In genomic region chr13:40124648-40125045, GRCh38 we compare ENCODE assay signal across 16 cellular contexts.
DNase-seq lines count a peak whose midpoint lies in the region; ATAC-seq and TF ChIP-seq lines count a peak whose summit lies in the region.
"Had no signal": no experiment of that assay in that cellular context is flagged by ENCODE, and none has a peak within 500 bp of the region (broad histone marks: within the 10 kb centered on the region; RNA-seq: fewer than 3 reads in every experiment).

No MANE protein-coding gene starts in this region.

- WGBS in mammary epithelial cell (ENCODE audit: low coverage, missing lambda C conversion rate): 97% methylated on average over 2 of the region's 2 CpGs

- DNase-seq in MCF 10A (ENCODE audit: unreplicated experiment) (no peak), mammary epithelial cell (no peak), NCI-H1105 (lab: John Stamatoyannopoulos, UW) (peak; percentile 16), mucosa of descending colon (no peak), HUDEP-2 (lab: John Stamatoyannopoulos, UW; ENCODE audit: unreplicated experiment in 76 of 76) (no peak)
- DNase-seq in effector CD8-positive, alpha-beta T cell (lab: John Stamatoyannopoulos, UW): no peak
- DNase-seq: ACHN; CD4-positive, CD25-positive, alpha-beta regulatory T cell; DMS53; EL; GOT3; H9 had no signal

- H3K4me3 Mint-ChIP-seq in MCF 10A (ENCODE audit: unreplicated experiment): no peak overlapping the region
- H3K4me3 Mint-ChIP-seq: H9 had no signal

- dilution Hi-C loops in mammary epithelial cell (cut with HindIII; ENCODE audit: low sequenced_read_pairs): no loop called here

- POLR2A ChIA-PET in MCF 10A (lab: Yijun Ruan, JAX): interaction anchor here (1.0 to 1.2 kb wide), 2 partner anchors 17 to 148 kb away, joined by 3 read pairs; no protein-coding TSS in a partner anchor

- H3K4me3 ChIP-seq in mammary epithelial cell (replicated peaks in 1 of 3; ENCODE audit: insufficient read depth in 1 of 3, low read depth in 2 of 3, low read length in 3 of 3) (no peak overlapping the region), OCI-LY1 (ENCODE audit: low read depth, low read length, poor library complexity, severe bottlenecking) (peak overlapping the region; percentile 61), subcutaneous abdominal adipose tissue (ENCODE audit: low read depth in 1 of 5, low read length in 5 of 5) (no peak overlapping the region), mucosa of descending colon (no peak overlapping the region)
- H3K4me3 ChIP-seq: BLaER1 treated with 17β-estradiol and CSF1 and Interleukin-3, amounts not matched to agents 10 nM and 100 nM had no signal

- peaks cover 7% of the 10 kb centered on the region for H3K9me3 ChIP-seq in mammary epithelial cell (replicated peaks; ENCODE audit: insufficient read depth, low read length)
- peaks cover 5% of the 10 kb centered on the region; the same call in 1 of the 2 replicates for H3K9me3 ChIP-seq in OCI-LY1 (ENCODE audit: low read length)
- H3K9me3 ChIP-seq in subcutaneous abdominal adipose tissue (ENCODE audit: control insufficient read depth in 5 of 5, low read length in 5 of 5): peaks cover 0 to 4% (median 4%) of the 10 kb centered on the region in 5 donors
- H3K9me3 ChIP-seq in mucosa of descending colon: no peaks in the 10 kb centered on the region

- H3K79me2 ChIP-seq in mammary epithelial cell (ENCODE audit: insufficient read depth, low read length): no peaks in the 10 kb centered on the region
- H3K79me2 ChIP-seq in OCI-LY1 (ENCODE audit: insufficient read depth, low read length): no peaks in the 10 kb centered on the region

- H3K4me2 ChIP-seq in mammary epithelial cell (ENCODE audit: insufficient read depth, low read depth, low read length): no peak overlapping the region
- H3K4me2 ChIP-seq in OCI-LY1 (ENCODE audit: low read length): peak overlapping the region; percentile 79

- H3K9ac ChIP-seq in mammary epithelial cell (ENCODE audit: insufficient read depth, low read length) (no peak overlapping the region), OCI-LY1 (ENCODE audit: low read length) (peak overlapping the region; percentile 66), subcutaneous abdominal adipose tissue (ENCODE audit: low read length in 5 of 5) (no peak overlapping the region)
- H3K9ac ChIP-seq: BLaER1 treated with 17β-estradiol and CSF1 and Interleukin-3, amounts not matched to agents 10 nM and 100 nM had no signal

- peaks cover 3% of the 10 kb centered on the region for H3K4me1 ChIP-seq in mammary epithelial cell (ENCODE audit: insufficient read depth, low read length)
- H3K4me1 ChIP-seq in OCI-LY1 (ENCODE audit: insufficient read depth, low read length, severe bottlenecking): peaks cover 68% of the 10 kb centered on the region
- peaks cover 0 to 64% (median 44%) of the 10 kb centered on the region in 5 donors for H3K4me1 ChIP-seq in subcutaneous abdominal adipose tissue (ENCODE audit: control insufficient read depth in 5 of 5, insufficient read depth in 5 of 5, low read length in 5 of 5)
- H3K4me1 ChIP-seq in mucosa of descending colon (ENCODE audit: low read depth): no peaks in the 10 kb centered on the region

- H3K27ac ChIP-seq in mammary epithelial cell (ENCODE audit: insufficient read depth, low read depth, low read length): no peak overlapping the region
- H3K27ac ChIP-seq in OCI-LY1 (ENCODE audit: low read depth, low read length, poor library complexity, severe bottlenecking): peak overlapping the region; percentile 99
- peak overlapping the region; percentile 71 for H3K27ac ChIP-seq in subcutaneous abdominal adipose tissue (ENCODE audit: low read depth, low read length)
- H3K27ac ChIP-seq: BLaER1 treated with 17β-estradiol and CSF1 and Interleukin-3, amounts not matched to agents 10 nM and 100 nM had no signal

- CTCF ChIA-PET in MCF 10A (lab: Yijun Ruan, JAX) (interaction anchor here (0.6 to 1.1 kb wide), 5 partner anchors 14 to 182 kb away, joined by 3 read pairs; no protein-coding TSS in a partner anchor), mammary epithelial cell (lab: Charles Lee; ENCODE audit: low non-redundant PET) (no interaction called here)

- BruUV-seq in MCF 10A (replicated peaks; lab: Mats Ljungman, UMichigan) (no TSS peak), mammary epithelial cell (replicated peaks; lab: Mats Ljungman, UMichigan) (no TSS peak)

- in situ Hi-C loops in mammary epithelial cell (cut with MboI; ENCODE audit: low sequenced_read_pairs in 2 of 2): no loop called here

- H3K27ac Mint-ChIP-seq in MCF 10A (ENCODE audit: low read depth, unreplicated experiment): peak overlapping the region; percentile 27
- H3K27ac Mint-ChIP-seq: CD4-positive, CD25-positive, alpha-beta regulatory T cell had no signal

- no peaks in the 10 kb centered on the region for H3K36me3 ChIP-seq in mammary epithelial cell (ENCODE audit: insufficient read depth, low read length)
- H3K36me3 ChIP-seq in OCI-LY1 (ENCODE audit: insufficient read depth, low read length): peaks cover 26% of the 10 kb centered on the region
- H3K36me3 ChIP-seq in subcutaneous abdominal adipose tissue (ENCODE audit: control insufficient read depth in 5 of 5, insufficient read depth in 5 of 5, low read length in 5 of 5): no peaks in the 10 kb centered on the region
- no peaks in the 10 kb centered on the region for H3K36me3 ChIP-seq in mucosa of descending colon (ENCODE audit: low read depth)

- peaks cover 35% of the 10 kb centered on the region for H3K4me1 Mint-ChIP-seq in MCF 10A (ENCODE audit: insufficient read depth, unreplicated experiment)

- peaks cover 7% of the 10 kb centered on the region for H3K9me3 Mint-ChIP-seq in MCF 10A (ENCODE audit: unreplicated experiment)

- TF ChIP-seq CTCF in MCF 10A (IDR thresholded peaks at IDR 0.05; ENCODE audit: unreplicated experiment) (no peak), mammary epithelial cell (conservative IDR thresholded peaks at IDR 0.05 in 1 of 2, IDR thresholded peaks at IDR 0.05 in 1 of 2; ENCODE audit: extremely low read depth in 1 of 2, insufficient read depth in 1 of 2, low read depth in 1 of 2, low read length in 2 of 2) (no peak), OCI-LY1 (IDR thresholded peaks at IDR 0.05; ENCODE audit: low read length) (no peak), mucosa of descending colon (IDR thresholded peaks at IDR 0.05) (no peak)

- H3K27me3 ChIP-seq in mammary epithelial cell (ENCODE audit: insufficient read depth, low read length): no peaks in the 10 kb centered on the region
- no peaks in the 10 kb centered on the region for H3K27me3 ChIP-seq in OCI-LY1 (ENCODE audit: insufficient read depth, low read length)
- no peaks in the 10 kb centered on the region for H3K27me3 ChIP-seq in subcutaneous abdominal adipose tissue (ENCODE audit: control insufficient read depth in 5 of 5, insufficient read depth in 4 of 5, low read length in 5 of 5)
- H3K27me3 ChIP-seq: BLaER1 treated with 17β-estradiol and CSF1 and Interleukin-3, amounts not matched to agents 10 nM and 100 nM had no signal

- no peaks in the 10 kb centered on the region for H3K9me2 ChIP-seq in OCI-LY1 (ENCODE audit: low read depth, low read length)

- no peaks in the 10 kb centered on the region for H4K20me1 ChIP-seq in mammary epithelial cell (ENCODE audit: insufficient read depth, low read length)
- H4K20me1 ChIP-seq in OCI-LY1 (ENCODE audit: insufficient read depth, low read length): no peaks in the 10 kb centered on the region
- H4K20me1 ChIP-seq: BLaER1 treated with 17β-estradiol and CSF1 and Interleukin-3, amounts not matched to agents 10 nM and 100 nM had no signal

- H2AFZ ChIP-seq in mammary epithelial cell (ENCODE audit: low read depth, low read length): no peak overlapping the region
- no peak overlapping the region for H2AFZ ChIP-seq in OCI-LY1 (ENCODE audit: low read length)

- peaks cover 17% of the 10 kb centered on the region for H3F3A ChIP-seq in OCI-LY1 (ENCODE audit: insufficient read depth, low read length)

- no peaks in the 10 kb centered on the region for H3K27me3 Mint-ChIP-seq in MCF 10A (ENCODE audit: insufficient read depth, unreplicated experiment)
- H3K27me3 Mint-ChIP-seq: CD4-positive, CD25-positive, alpha-beta regulatory T cell had no signal

- H3K36me3 Mint-ChIP-seq in MCF 10A (ENCODE audit: insufficient read depth, unreplicated experiment): peaks cover 5% of the 10 kb centered on the region
- H3K36me3 Mint-ChIP-seq: CD4-positive, CD25-positive, alpha-beta regulatory T cell had no signal

- intact Hi-C loops in MCF 10A (cut with micrococcal nuclease) (no loop called here), mammary epithelial cell (cut with micrococcal nuclease) (no loop called here), mucosa of descending colon (cut with DNase I, micrococcal nuclease) (no loop called here)

- ATAC-seq in mucosa of descending colon: no peak
- ATAC-seq: HepG2 had no signal
